In the genomic region with DNA sequence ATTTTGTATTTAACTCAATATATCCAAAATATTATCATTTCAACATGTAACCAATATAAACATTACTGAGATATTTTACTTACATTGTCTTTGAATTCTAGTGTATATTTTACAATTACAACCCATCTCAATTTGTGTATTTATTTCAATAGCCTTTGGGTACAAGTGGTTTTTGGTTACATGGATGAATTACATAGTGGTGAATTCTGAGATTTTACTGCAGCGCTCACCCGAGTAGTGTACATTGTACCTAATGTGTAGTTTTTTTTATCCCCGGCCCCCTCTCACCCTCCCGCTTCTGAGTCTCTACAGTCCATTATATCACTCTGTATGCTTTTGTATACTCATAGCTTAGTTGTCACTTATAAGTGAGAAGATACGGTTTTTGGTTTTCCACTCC, we compare ENCODE assay signal across 27 cellular contexts.
"Had no signal": no experiment of that assay in that cellular context is flagged by ENCODE, and none has a peak within 500 bp of the region (broad histone marks: within the 10 kb centered on the region; RNA-seq: fewer than 3 reads in every experiment).

No MANE protein-coding gene starts in this region.

- H3K36me3 Mint-ChIP-seq: WTC11 had no signal

- H3K4me1 Mint-ChIP-seq: WTC11 had no signal

- H3K9me3 Mint-ChIP-seq: activated naive CD4-positive, alpha-beta T cell treated with anti-CD3 and anti-CD28 coated beads, Interleukin-2, amount 50 U/mL, for 24 hours; activated T-cell treated with anti-CD3 and anti-CD28 coated beads, Interleukin-2, amount 50 U/mL, for 24 hours; activated T-helper 1 cell treated with anti-CD3 and anti-CD28 coated beads, Interleukin-12 subunit alpha, Interleukin-12 subunit beta, Interleukin-2, Interleukin-4 antibody, amounts not matched to agents 30 ng/mL and 10 ng/mL and 1 ng/mL, durations not matched to agents 14 hours and 24 hours and 36 hours; WTC11 had no signal

- H3K27ac ChIP-seq: body of pancreas, coronary artery, KMS-11, PC-9 had no signal

- DNase-seq: activated CD4-positive, alpha-beta T cell treated with anti-CD3 and anti-CD28 coated beads for 48 hours; activated CD4-positive, alpha-beta T cell treated with anti-CD3 and anti-CD28 coated beads, Interleukin-2, amount 50 U/mL, for 4 hours; activated CD4-positive, CD25-positive, alpha-beta regulatory T cell treated with anti-CD3 and anti-CD28 coated beads, Interleukin-2, amount 50 U/mL, for 72 hours; activated CD8-positive, alpha-beta T cell treated with anti-CD3 and anti-CD28 coated beads, Interleukin-2, amount 10 ng/mL, durations not matched to agents 7 days and 5 days; activated effector memory CD4-positive, alpha-beta T cell treated with Interleukin-2 at 50 U/mL for 16 hours; activated naive CD4-positive, alpha-beta T cell; activated T-cell treated with anti-CD3 and anti-CD28 coated beads, Interleukin-2, amount 50 U/mL, for 24 hours; aorta; body of pancreas; central memory CD4-positive, alpha-beta T cell; MG63; MV-4-11; NCI-H1092 treated with DMSO at 0.1 percent for 48 hours; NCI-H1694; NCI-H2171; NCI-H2227 treated with DMSO at 0.1 percent for 48 hours; NCI-H446 treated with DMSO at 0.1 percent for 48 hours; NCI-H524 treated with DMSO at 0.1 percent for 48 hours; NCI-H82; PC-9; SHP77 treated with DMSO at 0.1 percent for 48 hours had no signal

- H3K4me3 Mint-ChIP-seq: activated CD8-positive, alpha-beta T cell treated with anti-CD3 and anti-CD28 coated beads, Interleukin-2, amount 10 ng/mL, durations not matched to agents 7 days and 5 days; activated naive CD4-positive, alpha-beta T cell treated with anti-CD3 and anti-CD28 coated beads, Interleukin-2, amount 50 U/mL, for 24 hours; activated T-cell treated with anti-CD3 and anti-CD28 coated beads, Interleukin-2, amount 50 U/mL, for 24 hours; activated T-helper 1 cell treated with anti-CD3 and anti-CD28 coated beads, Interleukin-12 subunit alpha, Interleukin-12 subunit beta, Interleukin-2, Interleukin-4 antibody, amounts not matched to agents 30 ng/mL and 10 ng/mL and 1 ng/mL, durations not matched to agents 14 hours and 24 hours and 36 hours; T-helper 1 cell treated with Interleukin-12 subunit alpha and Interleukin-12 subunit beta and Interleukin-4 antibody, amounts not matched to agents 30 μg/mL and 1 μg/mL, for 36 hours; WTC11 had no signal

- H3K27ac Mint-ChIP-seq: activated CD8-positive, alpha-beta T cell treated with anti-CD3 and anti-CD28 coated beads, Interleukin-2, amount 10 ng/mL, durations not matched to agents 7 days and 5 days; activated naive CD4-positive, alpha-beta T cell treated with anti-CD3 and anti-CD28 coated beads, Interleukin-2, amount 50 U/mL, for 24 hours; activated T-cell treated with anti-CD3 and anti-CD28 coated beads, Interleukin-2, amount 50 U/mL, for 24 hours; activated T-helper 1 cell treated with anti-CD3 and anti-CD28 coated beads, Interleukin-12 subunit alpha, Interleukin-12 subunit beta, Interleukin-2, Interleukin-4 antibody, amounts not matched to agents 30 ng/mL and 10 ng/mL and 1 ng/mL, durations not matched to agents 14 hours and 24 hours and 36 hours; T-helper 1 cell treated with Interleukin-12 subunit alpha and Interleukin-12 subunit beta and Interleukin-4 antibody, amounts not matched to agents 30 μg/mL and 1 μg/mL, for 36 hours; WTC11 had no signal

- H3K4me3 ChIP-seq: body of pancreas, coronary artery, MG63, PC-9 had no signal

- H3K4me1 ChIP-seq: body of pancreas had no signal

- ATAC-seq: activated CD8-positive, alpha-beta T cell treated with anti-CD3 and anti-CD28 coated beads, Interleukin-2, amount 10 ng/mL, durations not matched to agents 7 days and 5 days; body of pancreas; WTC11 had no signal

- H3K9me3 ChIP-seq: body of pancreas, MG63 had no signal

- H3K36me3 ChIP-seq: MG63 had no signal
